ENCODE assay signal across 21 cellular contexts in genomic region chr18:57231846-57232245, GRCh38.
"Had no signal": no experiment of that assay in that cellular context is flagged by ENCODE, and none has a peak within 500 bp of the region (broad histone marks: within the 10 kb centered on the region; RNA-seq: fewer than 3 reads in every experiment).

No MANE protein-coding gene starts in this region.

- H3K27ac ChIP-seq: colonic mucosa, epithelial cell of prostate, esophagus squamous epithelium, left lung, lower lobe of right lung, right lobe of liver, testis, VCaP had no signal

- DNase-seq: activated CD4-positive, alpha-beta T cell treated with anti-CD3 and anti-CD28 coated beads for 4 hours; activated CD4-positive, alpha-beta T cell treated with anti-CD3 and anti-CD28 coated beads, Interleukin-2, amount 50 U/mL, for 48 hours; activated CD8-positive, alpha-beta memory T cell treated with anti-CD3 and anti-CD28 coated beads for 24 hours; activated gamma-delta T cell; activated naive CD4-positive, alpha-beta T cell treated with anti-CD3 and anti-CD28 coated beads, Interleukin-2, amount 50 U/mL, for 16 hours; amniotic stem cell; cerebellar nuclear complex; colonic mucosa; effector CD8-positive, alpha-beta T cell; esophagus squamous epithelium; foreskin melanocyte; left lung; lower lobe of right lung; mesendoderm; right lobe of liver; stimulated activated CD4-positive, alpha-beta T cell treated with anti-CD3 and anti-CD28 coated beads, Interleukin-4, amount 100 ng/mL, for 1 hour; stimulated activated naive CD8-positive, alpha-beta T cell treated with anti-CD3 and anti-CD28 coated beads, Interleukin-15, Interleukin-2, amounts not matched to agents 100 U/mL and 50 U/mL, for 24 hours; testis; trophoblast cell had no signal
